8 cellular contexts compared by ENCODE assay signal in genomic region chr19:27793128-27793643, GRCh38.
DNase-seq lines count a peak whose midpoint lies in the region; ATAC-seq and TF ChIP-seq lines count a peak whose summit lies in the region.

No MANE protein-coding gene starts in this region.

- peaks cover 9% of the 10 kb centered on the region for H3F3A ChIP-seq in MM.1S (ENCODE audit: insufficient read depth, low read length)

- TF ChIP-seq CTCF in HEK293 (tag by site-specific recombination; IDR thresholded peaks at IDR 0.05) (peak; percentile 60), MM.1S (IDR thresholded peaks at IDR 0.05; ENCODE audit: low read length) (0 out of 2 replicates have a peak, but pooled peaks have one; percentile 9)

- H3K4me1 ChIP-seq in HEK293 (ENCODE audit: control insufficient read depth, insufficient read depth, low read length) = peaks cover 15% of the 10 kb centered on the region
- peaks cover 8% of the 10 kb centered on the region; the same call in 1 of the 2 replicates for H3K4me1 ChIP-seq in MM.1S (ENCODE audit: low read length)
- peaks cover 6% of the 10 kb centered on the region; the same call in 1 of the 2 replicates for H3K4me1 ChIP-seq in SJSA1 (replicated peaks)

- peak overlapping the region; percentile 87 for H2AFZ ChIP-seq in MM.1S (ENCODE audit: low read length)

- ATAC-seq in left ventricle myocardium superior (peak; percentile 83), sciatic nerve (peak; percentile 88)

- peak overlapping the region; percentile 97 for H3K4me2 ChIP-seq in MM.1S (ENCODE audit: low read depth, low read length)

- H3K27ac ChIP-seq in HEK293 (ENCODE audit: extremely low read depth, low read depth, low read length) = peak overlapping the region; percentile 97
- H3K27ac ChIP-seq in MM.1S (ENCODE audit: low read length) = peak overlapping the region; percentile 71; the same call in 1 of the 2 replicates
- peak overlapping the region; percentile 51 for H3K27ac ChIP-seq in SJSA1

- H3K79me2 ChIP-seq in MM.1S (ENCODE audit: low read length) = peaks cover 28% of the 10 kb centered on the region

- no peaks in the 10 kb centered on the region for H4K20me1 ChIP-seq in MM.1S (ENCODE audit: insufficient read depth, low read length)

- H3K4me3 ChIP-seq in GM08714 (ENCODE audit: low read length) = peak overlapping the region; percentile 77
- H3K4me3 ChIP-seq in HEK293 (ENCODE audit: low read depth, low read length) = peak overlapping the region; percentile 65
- peak overlapping the region; percentile 96 for H3K4me3 ChIP-seq in MM.1S (ENCODE audit: low read length)
- peak overlapping the region; percentile 63 for H3K4me3 ChIP-seq in SJSA1

- H3K9me3 ChIP-seq in HEK293 (ENCODE audit: control insufficient read depth, insufficient read depth, low read depth, low read length) = peaks cover 7% of the 10 kb centered on the region
- H3K9me3 ChIP-seq in MM.1S (replicated peaks; ENCODE audit: insufficient read depth, low read length) = no peaks in the 10 kb centered on the region
- no peaks in the 10 kb centered on the region for H3K9me3 ChIP-seq in SJSA1 (replicated peaks)

- peak; percentile 89 for DNase-seq in MM.1S
- peak; percentile 85 to 86 for DNase-seq in SJSA1 (ENCODE audit: low read depth in 1 of 2, low spot score in 2 of 2)
- peak; percentile 44 for DNase-seq in activated naive CD8-positive, alpha-beta T cell treated with anti-CD3 and anti-CD28 coated beads, Interleukin-2, amount 50 U/mL, for 16 hours (ENCODE audit: low read depth, low spot score)
- peak; percentile 77 for DNase-seq in left ventricle myocardium superior
- DNase-seq in sciatic nerve (ENCODE audit: low spot score) = no peak
- DNase-seq in NK-92 treated with Interleukin-12 subunit alpha and Interleukin-12 subunit beta, amount 100 ng/mL, for 24 hours (lab: John Stamatoyannopoulos, UW) = no peak

- H3K9ac ChIP-seq in MM.1S (ENCODE audit: low read length) = peak overlapping the region; percentile 64

- no peaks in the 10 kb centered on the region for H3K9me2 ChIP-seq in MM.1S (replicated peaks; ENCODE audit: insufficient read depth, low read length)

- H3K36me3 ChIP-seq in HEK293 (ENCODE audit: control insufficient read depth in 2 of 2, insufficient read depth in 1 of 2, low read length in 2 of 2) (peaks cover 13 to 37% of the 10 kb centered on the region in 2 experiments), MM.1S (replicated peaks; ENCODE audit: insufficient read depth, low read length) (no peaks in the 10 kb centered on the region), SJSA1 (peaks cover 6% of the 10 kb centered on the region)

- intact Hi-C loops in left ventricle myocardium superior (cut with micrococcal nuclease) = no loop called here
- intact Hi-C loops in sciatic nerve (cut with DNase I) = no loop called here

- CTCF ChIA-PET in HEK293 (lab: Yijun Ruan, JAX) = interaction anchor here (0.6 to 1.5 kb wide), 7 partner anchors 9 to 1952 kb away, joined by 3 to 7 read pairs (median 4); no protein-coding TSS in a partner anchor

- H3K27me3 ChIP-seq in MM.1S (replicated peaks; ENCODE audit: insufficient read depth, low read length) = no peaks in the 10 kb centered on the region
- H3K27me3 ChIP-seq in SJSA1 (replicated peaks) = no peaks in the 10 kb centered on the region

- POLR2A ChIA-PET in HEK293 (lab: Yijun Ruan, JAX) = interaction anchor here (0.6 to 2.3 kb wide), 19 partner anchors 9 to 1934 kb away, joined by 3 to 16 read pairs (median 4); no protein-coding TSS in a partner anchor

TF ChIP-seq in HEK293, 187 proteins besides CTCF, POLR2A, EP300 and RAD21 (continues in another document):
- TF ChIP-seq ZNF621 (tag by site-specific recombination; IDR thresholded peaks at IDR 0.05) (no peak), ZFP41 (tag by site-specific recombination; IDR thresholded peaks at IDR 0.05; ENCODE audit: borderline replicate concordance) (no peak), ZBTB21 (tag by site-specific recombination; IDR thresholded peaks at IDR 0.05) (no peak), ZNF692 (tag by site-specific recombination; IDR thresholded peaks at IDR 0.05) (peak; percentile 99), ZNF658 (tag by site-specific recombination; IDR thresholded peaks at IDR 0.05) (no peak), KLF10 (tag by site-specific recombination; IDR thresholded peaks at IDR 0.05) (peak; percentile 73), KLF1 (tag by site-specific recombination; IDR thresholded peaks at IDR 0.05) (peak; percentile 97), ZNF280D (tag by site-specific recombination; IDR thresholded peaks at IDR 0.05) (no peak), SALL2 (tag by site-specific recombination; IDR thresholded peaks at IDR 0.05; ENCODE audit: borderline replicate concordance) (no peak), ZEB2 (tag by site-specific recombination; IDR thresholded peaks at IDR 0.05) (peak; percentile 56; the same call in 1 of the 2 replicates), ZNF248 (tag by site-specific recombination; IDR thresholded peaks at IDR 0.05) (no peak), ZNF174 (tag by site-specific recombination; IDR thresholded peaks at IDR 0.05) (no peak), ZBTB20 (tag by site-specific recombination; IDR thresholded peaks at IDR 0.05) (peak; percentile 79), ZNF514 (tag by site-specific recombination; IDR thresholded peaks at IDR 0.05) (no peak), ZNF549 (tag by site-specific recombination; IDR thresholded peaks at IDR 0.05) (no peak), ZNF175 (tag by site-specific recombination; IDR thresholded peaks at IDR 0.05) (no peak), ZIC2 (tag by site-specific recombination; IDR thresholded peaks at IDR 0.05) (peak; percentile 87), ZNF366 (tag by site-specific recombination; conservative IDR thresholded peaks at IDR 0.05) (peak; percentile 82), ZNF768 (tag by site-specific recombination; IDR thresholded peaks at IDR 0.05) (no peak), ZNF138 (tag by site-specific recombination; IDR thresholded peaks at IDR 0.05; ENCODE audit: borderline replicate concordance) (no peak), BCL11A (tag by site-specific recombination; IDR thresholded peaks at IDR 0.05; ENCODE audit: low read depth) (peak; percentile 46; the same call in 1 of the 2 replicates), ZNF776 (tag by site-specific recombination; IDR thresholded peaks at IDR 0.05; ENCODE audit: borderline replicate concordance) (no peak), GLIS2 (tag by site-specific recombination; IDR thresholded peaks at IDR 0.05) (peak; percentile 100), SCRT1 (tag by site-specific recombination; IDR thresholded peaks at IDR 0.05; ENCODE audit: borderline replicate concordance) (no peak)
- TF ChIP-seq, protein P1, sequence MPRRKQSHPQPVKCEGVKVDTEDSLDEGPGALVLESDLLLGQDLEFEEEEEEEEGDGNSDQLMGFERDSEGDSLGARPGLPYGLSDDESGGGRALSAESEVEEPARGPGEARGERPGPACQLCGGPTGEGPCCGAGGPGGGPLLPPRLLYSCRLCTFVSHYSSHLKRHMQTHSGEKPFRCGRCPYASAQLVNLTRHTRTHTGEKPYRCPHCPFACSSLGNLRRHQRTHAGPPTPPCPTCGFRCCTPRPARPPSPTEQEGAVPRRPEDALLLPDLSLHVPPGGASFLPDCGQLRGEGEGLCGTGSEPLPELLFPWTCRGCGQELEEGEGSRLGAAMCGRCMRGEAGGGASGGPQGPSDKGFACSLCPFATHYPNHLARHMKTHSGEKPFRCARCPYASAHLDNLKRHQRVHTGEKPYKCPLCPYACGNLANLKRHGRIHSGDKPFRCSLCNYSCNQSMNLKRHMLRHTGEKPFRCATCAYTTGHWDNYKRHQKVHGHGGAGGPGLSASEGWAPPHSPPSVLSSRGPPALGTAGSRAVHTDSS (tag by site-specific recombination; IDR thresholded peaks at IDR 0.05) = no peak

Comparison
In these comparisons a context has a peak if more than half of its experiments do, and no peak if none do; other contexts are left out.
1. DNase-seq: peak in MM.1S (single experiment), SJSA1 (2 of 2), activated naive CD8-positive, alpha-beta T cell treated with anti-CD3 and anti-CD28 coated beads, Interleukin-2, amount 50 U/mL, for 16 hours (single experiment) and left ventricle myocardium superior (single experiment); none in sciatic nerve (single experiment) and NK-92 treated with Interleukin-12 subunit alpha and Interleukin-12 subunit beta, amount 100 ng/mL, for 24 hours (single experiment).
2. Peak in every context shown above with its lines, with median percentiles within 50 percentile points of each other: H3K4me3 ChIP-seq and H3K27ac ChIP-seq.